Comparison of ENCODE assay signal across 11 cellular contexts in the genomic region with DNA sequence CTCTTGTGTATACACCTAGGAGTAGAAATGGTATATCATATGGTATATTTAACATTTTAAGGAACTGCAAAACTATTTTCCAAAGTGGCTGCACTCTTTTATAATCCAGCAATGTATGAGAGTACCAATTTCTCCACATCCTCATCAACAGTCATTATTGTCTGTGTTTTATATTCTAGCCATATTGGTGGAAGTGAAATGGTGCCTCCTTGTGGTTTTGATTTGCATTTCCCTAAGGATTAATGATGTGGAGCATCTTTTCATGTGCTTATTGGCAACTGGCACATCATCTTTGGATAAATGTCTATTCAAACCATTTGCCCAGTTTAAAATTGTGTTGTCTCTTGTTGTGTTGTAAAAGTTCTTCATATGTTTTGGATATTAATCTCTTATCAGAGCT. TPM values are rescaled to one million over a fixed set of nuclear protein-coding genes. Genes with fewer than 3 reads are reported as not detected.
DNase-seq lines count a peak whose midpoint lies in the region; ATAC-seq, FAIRE-seq and TF ChIP-seq lines count a peak whose summit lies in the region.
"Had no signal": no experiment of that assay in that cellular context is flagged by ENCODE, and none has a peak within 500 bp of the region (broad histone marks: within the 10 kb centered on the region; RNA-seq: fewer than 3 reads in every experiment).

No MANE protein-coding gene starts in this region.

- no peak overlapping the region for H3K4me2 ChIP-seq in K562 (ENCODE audit: insufficient read depth, low read length)

- no peak for FAIRE-seq in K562 (lab: Jason Lieb, UNC)

- in situ Hi-C loops in K562 (cut with MboI): no loop called here

- BruUV-seq in K562 (replicated peaks; lab: Mats Ljungman, UMichigan): no TSS peak

- intact Hi-C loops in left ventricle myocardium inferior (cut with micrococcal nuclease): no loop called here
- intact Hi-C loops in left ventricle myocardium superior (cut with micrococcal nuclease): no loop called here
- intact Hi-C loops in K562 (cut with micrococcal nuclease): loop anchor here (5.0 kb wide), 1 partner anchor 228 kb away; no protein-coding TSS in a partner anchor
- intact Hi-C loops in uterus (cut with DNase I; ENCODE audit: low total_unique reads): no loop called here

- H3K4me3 ChIP-seq in left ventricle myocardium inferior: no peak overlapping the region
- no peak overlapping the region for H3K4me3 ChIP-seq in K562
- no peak overlapping the region for H3K4me3 ChIP-seq in kidney epithelial cell (ENCODE audit: low read depth, low read length)
- H3K4me3 ChIP-seq in uterus: no peak overlapping the region

- H3K36me3 ChIP-seq in left ventricle myocardium inferior (no peaks in the 10 kb centered on the region), K562 (ENCODE audit: control insufficient read depth, insufficient read depth, low read length) (no peaks in the 10 kb centered on the region), kidney epithelial cell (ENCODE audit: control insufficient read depth, insufficient read depth, low read length) (no peaks in the 10 kb centered on the region), uterus (no peaks in the 10 kb centered on the region)
- H3K36me3 ChIP-seq: neutrophil had no signal

- H3K27ac ChIP-seq in left ventricle myocardium inferior (replicated peaks): no peak overlapping the region
- H3K27ac ChIP-seq in K562 (ENCODE audit: extremely low read depth, low read depth, low read length): no peak overlapping the region
- H3K27ac ChIP-seq in uterus: no peak overlapping the region
- H3K27ac ChIP-seq: epithelial cell of prostate, neutrophil had no signal

- H3K9me1 ChIP-seq in K562 (ENCODE audit: control insufficient read depth, insufficient read depth, low read length): no peaks in the 10 kb centered on the region

- no peak overlapping the region for H2AFZ ChIP-seq in K562 (ENCODE audit: low read depth, low read length)

- ATAC-seq in left ventricle myocardium superior (no peak), K562 (no peak), HG03571 (IDR thresholded peaks at IDR 0.05; ENCODE audit: unreplicated experiment) (no peak), GM19035 (IDR thresholded peaks at IDR 0.05; ENCODE audit: unreplicated experiment) (no peak)
- ATAC-seq: activated T-helper 17 cell treated with anti-CD3 and anti-CD28 coated beads, Interleukin-2, amount 50 U/mL, for 72 hours had no signal

- H3K27me3 ChIP-seq in left ventricle myocardium inferior (ENCODE audit: low read depth): no peaks in the 10 kb centered on the region
- H3K27me3 ChIP-seq in K562 (ENCODE audit: control insufficient read depth in 2 of 2, insufficient read depth in 2 of 2, low read length in 2 of 2): no peaks in the 10 kb centered on the region
- H3K27me3 ChIP-seq in kidney epithelial cell (ENCODE audit: control insufficient read depth, insufficient read depth, low read length): no peaks in the 10 kb centered on the region
- peaks cover 0 to 3% of the 10 kb centered on the region in 2 donors for H3K27me3 ChIP-seq in uterus
- H3K27me3 ChIP-seq: neutrophil had no signal

- no peak for TF ChIP-seq POLR2A in K562 (conservative IDR thresholded peaks at IDR 0.05)
- no peak for TF ChIP-seq POLR2A in uterus (IDR thresholded peaks at IDR 0.05)

- TF ChIP-seq EP300 in K562 (IDR thresholded peaks at IDR 0.05; ENCODE audit: low read length): no peak

- no peaks in the 10 kb centered on the region for H3K79me2 ChIP-seq in K562 (ENCODE audit: control insufficient read depth, insufficient read depth, low read length)

- no peaks in the 10 kb centered on the region for H4K20me1 ChIP-seq in K562 (replicated peaks; ENCODE audit: control insufficient read depth, insufficient read depth, low read length)

- TF ChIP-seq RAD21 in K562 (CRISPR knock-in tag; conservative IDR thresholded peaks at IDR 0.05 in 1 of 2, IDR thresholded peaks at IDR 0.05 in 1 of 2): peak in 1 of 2 experiments; percentile 41; a peak in 2 of 4 replicates

- no peak overlapping the region for H3K9ac ChIP-seq in K562 (ENCODE audit: insufficient read depth in 1 of 2, low read depth in 2 of 2, low read length in 2 of 2)

- CTCF ChIA-PET in K562 (lab: Yijun Ruan, JAX; ENCODE audit: low intra/inter-chr PET ratio): no interaction called here

- no peaks in the 10 kb centered on the region for H3K4me1 ChIP-seq in left ventricle myocardium inferior
- H3K4me1 ChIP-seq in K562 (replicated peaks in 1 of 2; ENCODE audit: control insufficient read depth in 2 of 2, insufficient read depth in 2 of 2, low read length in 2 of 2): no peaks in the 10 kb centered on the region
- H3K4me1 ChIP-seq in uterus: no peaks in the 10 kb centered on the region

- TF ChIP-seq CTCF in left ventricle myocardium inferior (IDR thresholded peaks at IDR 0.05; ENCODE audit: borderline replicate concordance) (peak; percentile 49), K562 (IDR thresholded peaks at IDR 0.05 in 2 of 3, conservative IDR thresholded peaks at IDR 0.05 in 1 of 3; ENCODE audit: insufficient read depth in 2 of 3, low read depth in 1 of 3, low read length in 3 of 3) (peak; percentile 16 to 47 (median 19); a peak in 3 of 6 replicates), kidney epithelial cell (IDR thresholded peaks at IDR 0.05; ENCODE audit: insufficient read depth, low read length, poor library complexity, severe bottlenecking) (peak; percentile 30), uterus (IDR thresholded peaks at IDR 0.05) (peak; percentile 8 to 44 (median 10))

- no peak for DNase-seq in left ventricle myocardium inferior
- no peak for DNase-seq in left ventricle myocardium superior
- peak in 1 of 4 experiments; percentile 6 for DNase-seq in K562 (ENCODE audit: extremely low read depth in 1 of 4, low spot score in 3 of 4)
- DNase-seq in kidney epithelial cell (ENCODE audit: low read depth): no peak
- DNase-seq in uterus: no peak
- DNase-seq in amniotic stem cell (lab: John Stamatoyannopoulos, UW): no peak

- H3K9me3 ChIP-seq in left ventricle myocardium inferior (replicated peaks) (no peaks in the 10 kb centered on the region), K562 (replicated peaks; ENCODE audit: control insufficient read depth, insufficient read depth, low read depth, low read length) (no peaks in the 10 kb centered on the region), uterus (no peaks in the 10 kb centered on the region)
- H3K9me3 ChIP-seq: neutrophil had no signal

- POLR2A ChIA-PET in K562 (lab: Yijun Ruan, JAX): no interaction called here

TF ChIP-seq in K562, 482 proteins besides CTCF, POLR2A, EP300 and RAD21:
- no peak for TF ChIP-seq L3MBTL2 (IDR thresholded peaks at IDR 0.05)
- TF ChIP-seq, protein P1, sequence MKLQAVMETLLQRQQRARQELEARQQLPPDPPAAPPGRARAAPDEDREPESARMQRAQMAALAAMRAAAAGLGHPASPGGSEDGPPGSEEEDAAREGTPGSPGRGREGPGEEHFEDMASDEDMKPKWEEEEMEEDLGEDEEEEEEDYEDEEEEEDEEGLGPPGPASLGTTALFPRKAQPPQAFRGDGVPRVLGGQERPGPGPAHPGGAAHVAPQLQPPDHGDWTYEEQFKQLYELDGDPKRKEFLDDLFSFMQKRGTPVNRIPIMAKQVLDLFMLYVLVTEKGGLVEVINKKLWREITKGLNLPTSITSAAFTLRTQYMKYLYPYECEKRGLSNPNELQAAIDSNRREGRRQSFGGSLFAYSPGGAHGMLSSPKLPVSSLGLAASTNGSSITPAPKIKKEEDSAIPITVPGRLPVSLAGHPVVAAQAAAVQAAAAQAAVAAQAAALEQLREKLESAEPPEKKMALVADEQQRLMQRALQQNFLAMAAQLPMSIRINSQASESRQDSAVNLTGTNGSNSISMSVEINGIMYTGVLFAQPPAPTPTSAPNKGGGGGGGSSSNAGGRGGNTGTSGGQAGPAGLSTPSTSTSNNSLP (IDR thresholded peaks at IDR 0.05; ENCODE audit: borderline replicate concordance, low read depth, low read length): peak; percentile 15; the same call in 1 of the 2 replicates
- 0 out of 2 replicates have a peak, but pooled peaks have one; percentile 13 for TF ChIP-seq SMC3 (conservative IDR thresholded peaks at IDR 0.05; ENCODE audit: insufficient read depth, low read depth, low read length)

RNA-seq across cellular contexts. Expression of gene BMP15, which starts 9.6 kb away (rescaled TPM):
- total RNA-seq in left ventricle myocardium inferior (not detected), left ventricle myocardium superior (not detected), K562 (2014; rRNA removed) (not detected in 2 replicates), K562 (2014; rRNA removed; fragmentation: Illumina TruSeq; extraction: Trizol) (not detected in 2 replicates), K562 (2015; rRNA removed; fragmentation: Illumina TruSeq; extraction: Trizol) (not detected in 2 replicates), K562 (2021) (not detected in 2 replicates), kidney epithelial cell (not detected in 2 replicates), uterus (not detected)
- not detected in 2 replicates for total RNA-seq in K562 (2011; cell fraction: chromatin; rRNA removed; ENCODE audit: low replicate concordance)
- not detected in 2 replicates for total RNA-seq in K562 (2011; cell fraction: nucleolus; rRNA removed)
- not detected in 2 replicates for total RNA-seq in K562 (2011; cell fraction: nucleoplasm; rRNA removed)
- polyA plus RNA-seq in K562 (2011; rRNA removed) (not detected in 2 replicates), K562 (2014; fragmentation: Illumina TruSeq; extraction: Trizol) (not detected in 2 replicates), K562 (2014; fragmentation: Nextera tagmentation; extraction: Ambion mirVana) (not detected), K562 (2014; rRNA removed) (not detected in 2 replicates)
- not detected in 2 replicates for polyA plus RNA-seq in K562 (2011; cell fraction: cytosol; rRNA removed)
- not detected in 2 replicates for polyA plus RNA-seq in K562 (2011; cell fraction: nucleus; rRNA removed)
- not detected in 2 replicates for polyA plus RNA-seq in K562 (2012)
- polyA minus RNA-seq in K562 (2011; rRNA and poly(A)+ RNA removed): not detected in 2 replicates
- polyA minus RNA-seq in K562 (2011; cell fraction: cytosol; rRNA and poly(A)+ RNA removed): not detected in 2 replicates
- polyA minus RNA-seq in K562 (2011; cell fraction: nucleus; rRNA and poly(A)+ RNA removed): not detected in 2 replicates
- total RNA-seq: activated T-helper 17 cell treated with anti-CD3 and anti-CD28 coated beads, Interleukin-2, amount 50 U/mL, for 72 hours had no signal
